Comparison of ENCODE assay signal across 2 cellular contexts in genomic region chr3:38022301-38022700, GRCh38.
TF ChIP-seq lines count a peak whose summit lies in the region.

No MANE protein-coding gene starts in this region.

TF ChIP-seq in liver, 16 proteins besides CTCF, POLR2A, EP300 and RAD21:
- TF ChIP-seq JUND (IDR thresholded peaks at IDR 0.05) (no peak), ATF3 (IDR thresholded peaks at IDR 0.05) (no peak), MAX (IDR thresholded peaks at IDR 0.05) (no peak), SP1 (IDR thresholded peaks at IDR 0.05) (no peak), HNF4A (conservative IDR thresholded peaks at IDR 0.05) (no peak), HNF4G (IDR thresholded peaks at IDR 0.05) (no peak), FOXA1 (IDR thresholded peaks at IDR 0.05) (no peak), FOXA2 (IDR thresholded peaks at IDR 0.05) (no peak)

TF ChIP-seq in HepG2, 621 proteins besides CTCF, POLR2A, EP300 and RAD21:
- TF ChIP-seq ZNF790 (CRISPR knock-in tag; IDR thresholded peaks at IDR 0.05; ENCODE audit: borderline replicate concordance) (no peak), ZBTB44 (CRISPR knock-in tag; IDR thresholded peaks at IDR 0.05) (no peak), TBP (CRISPR knock-in tag; IDR thresholded peaks at IDR 0.05) (no peak)
